In the genomic region with DNA sequence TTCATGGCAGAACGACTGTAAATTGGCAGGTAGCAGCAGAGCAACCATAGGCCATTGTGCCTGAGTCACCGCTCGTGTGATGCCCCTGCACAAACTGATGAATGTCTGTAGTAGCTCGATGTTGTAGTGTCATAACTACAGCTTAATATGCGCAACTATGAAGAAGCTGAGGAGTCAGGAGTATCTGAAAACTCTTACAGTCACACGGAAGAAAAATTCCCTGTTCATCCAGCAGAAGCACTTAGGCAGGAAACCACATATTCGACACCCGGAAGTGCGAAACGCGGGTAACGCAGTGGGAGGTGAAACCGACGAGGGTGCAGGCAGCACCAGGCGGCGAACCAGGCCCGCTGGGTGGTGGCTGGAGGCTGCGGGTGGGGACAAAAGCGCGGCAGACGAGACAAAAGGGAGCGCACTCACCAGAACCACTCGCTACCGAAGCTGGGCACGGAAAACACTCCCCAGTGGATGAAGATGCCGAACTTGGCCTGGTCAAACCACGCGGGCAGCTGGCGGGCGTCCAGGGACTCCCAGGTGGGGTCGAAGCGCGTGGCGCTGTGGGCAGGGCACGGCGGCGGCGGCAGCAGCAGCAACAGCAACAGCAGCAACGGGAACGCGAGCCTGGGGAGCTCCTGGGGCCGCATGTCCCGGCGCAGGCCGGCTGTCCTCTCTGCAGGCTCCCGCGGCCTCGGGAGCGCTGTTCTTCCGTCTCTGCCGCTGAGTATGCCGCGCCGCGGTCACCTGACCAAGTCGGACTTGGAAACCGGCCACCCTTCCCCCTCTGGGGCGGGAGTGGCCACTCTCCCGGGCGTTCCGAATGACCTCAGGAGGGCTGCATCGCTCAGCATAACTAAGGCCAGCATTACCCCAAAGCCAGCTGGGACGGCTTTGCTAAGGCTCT, we compare ENCODE assay signal across 1 cellular context.
TF ChIP-seq lines count a peak whose summit lies in the region.

Gene FUCA2 (minus strand): TSS at position 730 of the 901 bp plus-strand sequence. CDS start 86 bp downstream, at position 644.

TF ChIP-seq in HepG2, 621 proteins besides CTCF, POLR2A, EP300 and RAD21 (continued from another document and continues in another):
- TF ChIP-seq IRF1 (CRISPR knock-in tag; IDR thresholded peaks at IDR 0.05; ENCODE audit: low read depth), result 0 out of 2 replicates have a peak, but pooled peaks have one; percentile 36
- peak; percentile 84 for TF ChIP-seq ZBTB8A (CRISPR knock-in tag; IDR thresholded peaks at IDR 0.05; ENCODE audit: borderline replicate concordance, low read depth)
- TF ChIP-seq PRMT3 (CRISPR knock-in tag; IDR thresholded peaks at IDR 0.05; ENCODE audit: borderline replicate concordance, low read depth), result peak; percentile 81; the same call in 1 of the 2 replicates
- TF ChIP-seq TMF1 (CRISPR knock-in tag; IDR thresholded peaks at IDR 0.05; ENCODE audit: low read depth), result no peak; the same call in 1 of the 2 replicates
- TF ChIP-seq, protein P1, sequence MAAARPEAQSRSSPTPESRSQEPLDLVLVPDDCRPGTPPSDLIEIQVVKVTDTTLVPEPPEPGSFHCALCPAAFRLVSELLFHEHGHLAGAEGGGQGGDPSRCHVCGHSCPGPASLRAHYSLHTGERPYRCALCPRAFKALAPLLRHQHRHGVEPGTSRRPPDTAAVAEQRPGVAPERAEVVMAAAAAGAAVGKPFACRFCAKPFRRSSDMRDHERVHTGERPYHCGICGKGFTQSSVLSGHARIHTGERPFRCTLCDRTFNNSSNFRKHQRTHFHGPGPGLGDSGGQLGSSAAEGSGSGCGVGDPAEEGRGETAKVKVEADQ (CRISPR knock-in tag; IDR thresholded peaks at IDR 0.05; ENCODE audit: borderline replicate concordance), result peak; percentile 92
- TF ChIP-seq IKZF4 (CRISPR knock-in tag; IDR thresholded peaks at IDR 0.05; ENCODE audit: borderline replicate concordance, low read depth, not compliant biosample characterization), result peak; percentile 90
- TF ChIP-seq SUZ12 (IDR thresholded peaks at IDR 0.05; ENCODE audit: low read depth, low read length), result no peak
- peak; percentile 74 for TF ChIP-seq PHF5A (CRISPR knock-in tag; IDR thresholded peaks at IDR 0.05; ENCODE audit: low read depth, unreplicated experiment)
- peak; percentile 9; the same call in 1 of the 2 replicates for TF ChIP-seq RARA (CRISPR knock-in tag; IDR thresholded peaks at IDR 0.05)
- TF ChIP-seq, protein P2, sequence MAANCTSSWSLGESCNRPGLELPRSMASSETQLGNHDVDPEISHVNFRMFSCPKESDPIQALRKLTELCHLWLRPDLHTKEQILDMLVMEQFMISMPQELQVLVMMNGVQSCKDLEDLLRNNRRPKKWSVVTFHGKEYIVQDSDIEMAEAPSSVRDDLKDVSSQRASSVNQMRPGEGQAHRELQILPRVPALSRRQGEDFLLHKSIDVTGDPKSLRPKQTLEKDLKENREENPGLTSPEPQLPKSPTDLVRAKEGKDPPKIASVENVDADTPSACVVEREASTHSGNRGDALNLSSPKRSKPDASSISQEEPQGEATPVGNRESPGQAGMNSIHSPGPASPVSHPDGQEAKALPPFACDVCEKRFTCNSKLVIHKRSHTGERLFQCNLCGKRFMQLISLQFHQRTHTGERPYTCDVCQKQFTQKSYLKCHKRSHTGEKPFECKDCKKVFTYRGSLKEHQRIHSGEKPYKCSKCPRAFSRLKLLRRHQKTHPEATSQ (CRISPR knock-in tag; IDR thresholded peaks at IDR 0.05; ENCODE audit: borderline replicate concordance), result peak; percentile 84; the same call in 1 of the 2 replicates
- TF ChIP-seq CHCHD3 (CRISPR knock-in tag; IDR thresholded peaks at IDR 0.05), result peak; percentile 24; the same call in 1 of the 2 replicates
- TF ChIP-seq, protein P3, sequence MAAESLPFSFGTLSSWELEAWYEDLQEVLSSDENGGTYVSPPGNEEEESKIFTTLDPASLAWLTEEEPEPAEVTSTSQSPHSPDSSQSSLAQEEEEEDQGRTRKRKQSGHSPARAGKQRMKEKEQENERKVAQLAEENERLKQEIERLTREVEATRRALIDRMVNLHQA (CRISPR knock-in tag; IDR thresholded peaks at IDR 0.05), result no peak
- TF ChIP-seq ZNF780A (CRISPR knock-in tag; IDR thresholded peaks at IDR 0.05), result peak; percentile 88; the same call in 1 of the 2 replicates
- TF ChIP-seq ZNF34 (CRISPR knock-in tag; IDR thresholded peaks at IDR 0.05; ENCODE audit: borderline replicate concordance), result peak; percentile 69
- TF ChIP-seq NFYB (CRISPR knock-in tag; IDR thresholded peaks at IDR 0.05), result 0 out of 2 replicates have a peak, but pooled peaks have one; percentile 20
- peak; percentile 53 for TF ChIP-seq MIER2 (CRISPR knock-in tag; IDR thresholded peaks at IDR 0.05)
- TF ChIP-seq POGK (CRISPR knock-in tag; conservative IDR thresholded peaks at IDR 0.05), result peak; percentile 66; the same call in 1 of the 2 replicates
- no peak; the same call in 1 of the 2 replicates for TF ChIP-seq ZNF24 (IDR thresholded peaks at IDR 0.05)
- peak; percentile 90 for TF ChIP-seq POGZ (CRISPR knock-in tag; IDR thresholded peaks at IDR 0.05)
- TF ChIP-seq, protein P4, sequence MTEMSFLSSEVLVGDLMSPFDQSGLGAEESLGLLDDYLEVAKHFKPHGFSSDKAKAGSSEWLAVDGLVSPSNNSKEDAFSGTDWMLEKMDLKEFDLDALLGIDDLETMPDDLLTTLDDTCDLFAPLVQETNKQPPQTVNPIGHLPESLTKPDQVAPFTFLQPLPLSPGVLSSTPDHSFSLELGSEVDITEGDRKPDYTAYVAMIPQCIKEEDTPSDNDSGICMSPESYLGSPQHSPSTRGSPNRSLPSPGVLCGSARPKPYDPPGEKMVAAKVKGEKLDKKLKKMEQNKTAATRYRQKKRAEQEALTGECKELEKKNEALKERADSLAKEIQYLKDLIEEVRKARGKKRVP (CRISPR knock-in tag; IDR thresholded peaks at IDR 0.05), result peak in 1 of 2 experiments; percentile 49; a peak in 2 of 4 replicates
- peak; percentile 88 for TF ChIP-seq ATF7-NPFF (CRISPR knock-in tag; IDR thresholded peaks at IDR 0.05; ENCODE audit: low read depth)
- TF ChIP-seq POLR2G (IDR thresholded peaks at IDR 0.05; ENCODE audit: low read depth, low read length), result peak; percentile 95
- TF ChIP-seq HNRNPL (IDR thresholded peaks at IDR 0.05; ENCODE audit: low read depth, low read length), result no peak
- TF ChIP-seq ZFP82 (CRISPR knock-in tag; IDR thresholded peaks at IDR 0.05; ENCODE audit: borderline replicate concordance), result peak; percentile 67; the same call in 1 of the 2 replicates
- peak; percentile 20 for TF ChIP-seq SNAPC2 (CRISPR knock-in tag; IDR thresholded peaks at IDR 0.05)
- peak; percentile 46; the same call in 1 of the 2 replicates for TF ChIP-seq ZNF292 (CRISPR knock-in tag; IDR thresholded peaks at IDR 0.05; ENCODE audit: borderline replicate concordance, low read depth)
- TF ChIP-seq RCOR2 (CRISPR knock-in tag; IDR thresholded peaks at IDR 0.05), result peak; percentile 72; the same call in 1 of the 2 replicates
- TF ChIP-seq HMGXB3 (CRISPR knock-in tag; IDR thresholded peaks at IDR 0.05; ENCODE audit: borderline replicate concordance), result no peak
- no peak for TF ChIP-seq PLRG1 (conservative IDR thresholded peaks at IDR 0.05)
- TF ChIP-seq TOPORS (CRISPR knock-in tag; IDR thresholded peaks at IDR 0.05), result peak; percentile 93
- TF ChIP-seq, protein P5, sequence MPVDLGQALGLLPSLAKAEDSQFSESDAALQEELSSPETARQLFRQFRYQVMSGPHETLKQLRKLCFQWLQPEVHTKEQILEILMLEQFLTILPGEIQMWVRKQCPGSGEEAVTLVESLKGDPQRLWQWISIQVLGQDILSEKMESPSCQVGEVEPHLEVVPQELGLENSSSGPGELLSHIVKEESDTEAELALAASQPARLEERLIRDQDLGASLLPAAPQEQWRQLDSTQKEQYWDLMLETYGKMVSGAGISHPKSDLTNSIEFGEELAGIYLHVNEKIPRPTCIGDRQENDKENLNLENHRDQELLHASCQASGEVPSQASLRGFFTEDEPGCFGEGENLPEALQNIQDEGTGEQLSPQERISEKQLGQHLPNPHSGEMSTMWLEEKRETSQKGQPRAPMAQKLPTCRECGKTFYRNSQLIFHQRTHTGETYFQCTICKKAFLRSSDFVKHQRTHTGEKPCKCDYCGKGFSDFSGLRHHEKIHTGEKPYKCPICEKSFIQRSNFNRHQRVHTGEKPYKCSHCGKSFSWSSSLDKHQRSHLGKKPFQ (CRISPR knock-in tag; IDR thresholded peaks at IDR 0.05; ENCODE audit: insufficient replicate concordance), result peak; percentile 95
- TF ChIP-seq TIGD3 (CRISPR knock-in tag; IDR thresholded peaks at IDR 0.05; ENCODE audit: borderline replicate concordance), result peak; percentile 93
- TF ChIP-seq KAT2B (IDR thresholded peaks at IDR 0.05; ENCODE audit: borderline replicate concordance, low read depth, low read length), result no peak
- peak; percentile 37; the same call in 1 of the 2 replicates for TF ChIP-seq FOXK1 (CRISPR knock-in tag; IDR thresholded peaks at IDR 0.05; ENCODE audit: borderline replicate concordance, low read depth)
- TF ChIP-seq ZNF354B (CRISPR knock-in tag; IDR thresholded peaks at IDR 0.05), result 0 out of 2 replicates have a peak, but pooled peaks have one; percentile 17
- no peak for TF ChIP-seq ZKSCAN1 (IDR thresholded peaks at IDR 0.05; ENCODE audit: low read length)
- TF ChIP-seq ZNF367 (CRISPR knock-in tag; IDR thresholded peaks at IDR 0.05; ENCODE audit: borderline replicate concordance), result peak; percentile 87; the same call in 1 of the 2 replicates
- TF ChIP-seq, protein P6, sequence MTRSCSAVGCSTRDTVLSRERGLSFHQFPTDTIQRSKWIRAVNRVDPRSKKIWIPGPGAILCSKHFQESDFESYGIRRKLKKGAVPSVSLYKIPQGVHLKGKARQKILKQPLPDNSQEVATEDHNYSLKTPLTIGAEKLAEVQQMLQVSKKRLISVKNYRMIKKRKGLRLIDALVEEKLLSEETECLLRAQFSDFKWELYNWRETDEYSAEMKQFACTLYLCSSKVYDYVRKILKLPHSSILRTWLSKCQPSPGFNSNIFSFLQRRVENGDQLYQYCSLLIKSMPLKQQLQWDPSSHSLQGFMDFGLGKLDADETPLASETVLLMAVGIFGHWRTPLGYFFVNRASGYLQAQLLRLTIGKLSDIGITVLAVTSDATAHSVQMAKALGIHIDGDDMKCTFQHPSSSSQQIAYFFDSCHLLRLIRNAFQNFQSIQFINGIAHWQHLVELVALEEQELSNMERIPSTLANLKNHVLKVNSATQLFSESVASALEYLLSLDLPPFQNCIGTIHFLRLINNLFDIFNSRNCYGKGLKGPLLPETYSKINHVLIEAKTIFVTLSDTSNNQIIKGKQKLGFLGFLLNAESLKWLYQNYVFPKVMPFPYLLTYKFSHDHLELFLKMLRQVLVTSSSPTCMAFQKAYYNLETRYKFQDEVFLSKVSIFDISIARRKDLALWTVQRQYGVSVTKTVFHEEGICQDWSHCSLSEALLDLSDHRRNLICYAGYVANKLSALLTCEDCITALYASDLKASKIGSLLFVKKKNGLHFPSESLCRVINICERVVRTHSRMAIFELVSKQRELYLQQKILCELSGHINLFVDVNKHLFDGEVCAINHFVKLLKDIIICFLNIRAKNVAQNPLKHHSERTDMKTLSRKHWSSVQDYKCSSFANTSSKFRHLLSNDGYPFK (CRISPR knock-in tag; IDR thresholded peaks at IDR 0.05; ENCODE audit: borderline replicate concordance), result peak; percentile 91; the same call in 1 of the 2 replicates
- TF ChIP-seq ZNF563 (CRISPR knock-in tag; IDR thresholded peaks at IDR 0.05), result peak; percentile 97
